Comparison of ENCODE assay signal across 23 cellular contexts in genomic region chr6:72709436-72709835, GRCh38.
"Had no signal": no experiment of that assay in that cellular context is flagged by ENCODE, and none has a peak within 500 bp of the region (broad histone marks: within the 10 kb centered on the region; RNA-seq: fewer than 3 reads in every experiment).

No MANE protein-coding gene starts in this region.

- H3K27me3 Mint-ChIP-seq: activated naive CD4-positive, alpha-beta T cell treated with anti-CD3 and anti-CD28 coated beads, Interleukin-2, amount 50 U/mL, for 24 hours; effector memory CD8-positive, alpha-beta T cell; naive thymus-derived CD4-positive, alpha-beta T cell had no signal

- H3K9me3 ChIP-seq: prostate gland, thyroid gland, upper lobe of right lung had no signal

- H3K27ac Mint-ChIP-seq: activated CD8-positive, alpha-beta T cell treated with anti-CD3 and anti-CD28 coated beads, Interleukin-2, amount 10 ng/mL, durations not matched to agents 7 days and 5 days; activated naive CD4-positive, alpha-beta T cell treated with anti-CD3 and anti-CD28 coated beads, Interleukin-2, amount 50 U/mL, for 24 hours; brain; effector memory CD8-positive, alpha-beta T cell; naive thymus-derived CD4-positive, alpha-beta T cell had no signal

- H3K27ac ChIP-seq: dorsolateral prefrontal cortex, foreskin keratinocyte, prostate gland, thyroid gland, upper lobe of right lung, WERI-Rb-1 had no signal

- H3K4me3 Mint-ChIP-seq: activated CD8-positive, alpha-beta T cell treated with anti-CD3 and anti-CD28 coated beads, Interleukin-2, amount 10 ng/mL, durations not matched to agents 7 days and 5 days; activated naive CD4-positive, alpha-beta T cell treated with anti-CD3 and anti-CD28 coated beads, Interleukin-2, amount 50 U/mL, for 24 hours; brain; effector memory CD8-positive, alpha-beta T cell; naive thymus-derived CD4-positive, alpha-beta T cell had no signal

- H3K4me3 ChIP-seq: dorsolateral prefrontal cortex, lung, prostate gland, thyroid gland, upper lobe of right lung had no signal

- H3K4me1 ChIP-seq: foreskin keratinocyte, prostate gland, thyroid gland, upper lobe of right lung had no signal

- DNase-seq: activated CD4-positive, alpha-beta T cell treated with anti-CD3 and anti-CD28 coated beads for 1 hour; activated CD4-positive, alpha-beta T cell treated with anti-CD3 and anti-CD28 coated beads, Interleukin-2, amount 50 U/mL, for 1 hour; activated CD8-positive, alpha-beta T cell treated with anti-CD3 and anti-CD28 coated beads, Interleukin-2, amount 10 ng/mL, durations not matched to agents 7 days and 5 days; activated gamma-delta T cell treated with Interleukin-2 at 50 U/mL for 16 hours; aorta; caudate nucleus; dorsolateral prefrontal cortex; effector memory CD8-positive, alpha-beta T cell; foreskin keratinocyte; naive thymus-derived CD4-positive, alpha-beta T cell; stimulated activated CD4-positive, alpha-beta T cell treated with anti-CD3 and anti-CD28 coated beads, Interleukin-4, amount 100 ng/mL, for 24 hours; stimulated activated naive CD8-positive, alpha-beta T cell treated with anti-CD3 and anti-CD28 coated beads, Interleukin-15, Interleukin-2, amounts not matched to agents 100 U/mL and 50 U/mL, for 24 hours; substantia nigra; T-helper 1 cell; thyroid gland; upper lobe of right lung; WERI-Rb-1 had no signal

- H3K36me3 ChIP-seq: prostate gland, thyroid gland, upper lobe of right lung, WERI-Rb-1 had no signal

- H3K36me3 Mint-ChIP-seq: brain had no signal

- H3K4me1 Mint-ChIP-seq: activated naive CD4-positive, alpha-beta T cell treated with anti-CD3 and anti-CD28 coated beads, Interleukin-2, amount 50 U/mL, for 24 hours; brain had no signal

- H3K27me3 ChIP-seq: dorsolateral prefrontal cortex, foreskin keratinocyte, thyroid gland had no signal

- ATAC-seq: activated CD8-positive, alpha-beta T cell treated with anti-CD3 and anti-CD28 coated beads, Interleukin-2, amount 10 ng/mL, durations not matched to agents 7 days and 5 days; effector memory CD8-positive, alpha-beta T cell; esophagus mucosa; foreskin keratinocyte; left lobe of liver; naive thymus-derived CD4-positive, alpha-beta T cell; stimulated activated naive CD8-positive, alpha-beta T cell treated with anti-CD3 and anti-CD28 coated beads, Interleukin-15, Interleukin-2, amounts not matched to agents 100 U/mL and 50 U/mL, for 24 hours; upper lobe of right lung had no signal
